ENCODE assay signal across 8 cellular contexts in genomic region chr3:19945405-19946290, GRCh38. TPM values are rescaled to one million over a fixed set of nuclear protein-coding genes. Genes with fewer than 3 reads are reported as not detected.
DNase-seq lines count a peak whose midpoint lies in the region; ATAC-seq, FAIRE-seq and TF ChIP-seq lines count a peak whose summit lies in the region.

No MANE protein-coding gene starts in this region.

- peak; percentile 20 for DNase-seq in COLO668 (lab: John Stamatoyannopoulos, UW; ENCODE audit: unreplicated experiment)
- DNase-seq in NCI-H2227 treated with DMSO at 0.1 percent for 48 hours (lab: John Stamatoyannopoulos, UW) = peak; percentile 53
- peak; percentile 17 for DNase-seq in natural killer cell
- no peak for DNase-seq in ureter (ENCODE audit: low spot score)
- no peak for DNase-seq in GM19239 (ENCODE audit: insufficient read length, low spot score)

- peak overlapping the region; percentile 97 for H3K4me3 Mint-ChIP-seq in natural killer cell

- intact Hi-C loops in natural killer cell (cut with micrococcal nuclease) = loop anchor here (2.0 kb wide), 2 partner anchors 93 to 159 kb away; no protein-coding TSS in a partner anchor

- no peak for FAIRE-seq in GM19239 (lab: Jason Lieb, UNC)

- H3K36me3 Mint-ChIP-seq in natural killer cell = no peaks in the 10 kb centered on the region

- no peak for TF ChIP-seq CTCF in natural killer cell (IDR thresholded peaks at IDR 0.05)

- peak overlapping the region; percentile 96 to 97 for H3K27ac Mint-ChIP-seq in natural killer cell

- peaks cover 24 to 42% of the 10 kb centered on the region in 2 donors for H3K4me1 Mint-ChIP-seq in natural killer cell

- no peak for ATAC-seq in natural killer cell
- no peak for ATAC-seq in HG03457 (IDR thresholded peaks at IDR 0.05; ENCODE audit: unreplicated experiment)
- ATAC-seq in GM21447 (IDR thresholded peaks at IDR 0.05; ENCODE audit: unreplicated experiment) = no peak

- H3K27me3 Mint-ChIP-seq in natural killer cell (ENCODE audit: low read depth in 2 of 2) = no peaks in the 10 kb centered on the region

- H3K27ac ChIP-seq in cingulate gyrus (ENCODE audit: low read depth, low read length) = peak overlapping the region; percentile 85

- H3K9me3 Mint-ChIP-seq in natural killer cell = no peaks in the 10 kb centered on the region

RNA-seq across cellular contexts. Expression of gene RAB5A, which starts 1.2 kb away (rescaled TPM):
- total RNA-seq in natural killer cell = 100 to 1,000 TPM; 102 to 109 (median 102) TPM
- 75.6 TPM for total RNA-seq in ureter

RNA-seq across cellular contexts. Expression of gene EFHB, which starts 11.6 kb away (rescaled TPM):
- total RNA-seq in natural killer cell (1 to 10 TPM in 1 of 3 donors, under 1 TPM in 1, not detected in 1; 0.68 to 4.9 TPM), ureter (not detected)

Comparison
In these comparisons a context has a peak if more than half of its experiments do, and no peak if none do; other contexts are left out.
1. DNase-seq: peak in COLO668 (single experiment), NCI-H2227 treated with DMSO at 0.1 percent for 48 hours (single experiment) and natural killer cell (single experiment); none in ureter (single experiment) and GM19239 (single experiment).